In the genomic region with DNA sequence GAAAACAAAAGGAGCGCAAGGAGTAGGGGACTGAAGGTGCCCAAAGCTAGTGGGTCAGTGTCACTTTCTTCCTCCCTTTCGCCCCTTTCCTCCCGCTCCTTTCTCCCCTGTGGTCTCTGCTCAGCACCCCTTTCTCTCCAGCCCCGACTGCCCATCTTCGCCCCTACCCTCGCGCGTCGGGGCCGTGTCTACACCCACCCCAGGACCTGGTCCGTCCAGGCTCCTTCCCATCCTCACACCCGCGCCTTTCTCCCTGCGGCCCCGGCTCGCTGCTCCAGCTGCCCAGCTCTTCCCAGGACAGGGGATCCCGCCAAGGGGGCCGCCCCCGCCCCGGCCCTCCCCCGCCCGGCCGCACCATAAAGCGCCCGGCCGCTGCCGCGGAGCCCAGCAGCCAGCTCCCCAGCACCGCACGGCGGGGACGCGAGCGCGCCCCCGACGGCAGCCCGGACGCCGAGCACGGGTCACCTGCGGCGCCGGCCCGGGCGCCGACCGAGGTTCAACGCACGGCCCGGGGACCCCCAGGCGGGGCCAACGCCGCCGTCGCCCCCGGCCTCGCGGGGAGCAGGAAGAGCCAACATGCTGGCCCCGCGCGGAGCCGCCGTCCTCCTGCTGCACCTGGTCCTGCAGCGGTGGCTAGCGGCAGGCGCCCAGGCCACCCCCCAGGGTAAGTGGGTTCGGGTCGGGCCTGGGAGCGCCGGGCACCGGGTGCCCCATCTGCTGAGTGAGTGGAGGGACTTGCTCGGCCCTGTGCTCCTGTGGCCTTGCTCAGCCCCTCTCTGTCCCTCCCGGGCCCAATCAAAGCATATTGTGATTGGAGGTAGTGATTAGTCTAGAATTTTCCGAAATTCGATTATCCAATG, we compare ENCODE assay signal across 9 cellular contexts. TPM values are rescaled to one million over a fixed set of nuclear protein-coding genes. Genes with fewer than 3 reads are reported as not detected.
A peak's percentile ranks its signal among the peaks of the same experiment; 100 is the strongest.
DNase-seq lines count a peak whose midpoint lies in the region; ATAC-seq lines count a peak whose summit lies in the region.
"Had no signal": no experiment of that assay in that cellular context is flagged by ENCODE, and none has a peak within 500 bp of the region (broad histone marks: within the 10 kb centered on the region; RNA-seq: fewer than 3 reads in every experiment).

A gene (plus strand): TSS at position 387 of the 860 bp plus-strand sequence. CDS start 190 bp downstream, at position 577.

- no peak within 1 kb of the TSS for H3K27ac Mint-ChIP-seq in naive thymus-derived CD4-positive, alpha-beta T cell

- H3K4me1 Mint-ChIP-seq in naive thymus-derived CD4-positive, alpha-beta T cell = peaks cover 0 to 27% (median 18%) of the 10 kb centered on the region in 7 donors

- H3K4me1 ChIP-seq in ectodermal cell (ENCODE audit: control insufficient read depth, insufficient read depth, low read length) = no peaks in the 10 kb centered on the region
- peaks cover 0 to 11% of the 10 kb centered on the region in 2 donors for H3K4me1 ChIP-seq in naive thymus-derived CD4-positive, alpha-beta T cell (ENCODE audit: control insufficient read depth in 2 of 2, insufficient read depth in 2 of 2, low read length in 2 of 2)

- ATAC-seq in naive thymus-derived CD4-positive, alpha-beta T cell = no peak
- ATAC-seq in HG03565 (IDR thresholded peaks at IDR 0.05; ENCODE audit: unreplicated experiment) = no peak
- no peak for ATAC-seq in HG03025 (IDR thresholded peaks at IDR 0.05; ENCODE audit: low FRiP score, unreplicated experiment)

- CTCF ChIA-PET in naive thymus-derived CD4-positive, alpha-beta T cell (lab: Charles Lee) = no interaction called here

- DNase-seq in stimulated activated CD4-positive, alpha-beta T cell treated with anti-CD3 and anti-CD28 coated beads, Interleukin-4, amount 100 ng/mL, for 1 hour = peak; percentile 2
- DNase-seq in stimulated activated CD4-positive, alpha-beta T cell treated with anti-CD3 and anti-CD28 coated beads, Interleukin-2, amount 100 ng/mL, for 48 hours = no peak
- DNase-seq in naive thymus-derived CD4-positive, alpha-beta T cell = peak in 1 of 9 donors; percentile 6
- no peak for DNase-seq in NCI-H226
- no peak for DNase-seq in NCI-H187 (lab: John Stamatoyannopoulos, UW)
- DNase-seq: NCI-H1417 treated with DMSO at 0.1 percent for 48 hours had no signal

- peak within 1 kb of the TSS; percentile 52 to 81 (median 68) for H3K4me3 Mint-ChIP-seq in naive thymus-derived CD4-positive, alpha-beta T cell

- no peaks in the 10 kb centered on the region for H3K36me3 ChIP-seq in ectodermal cell (ENCODE audit: control insufficient read depth, insufficient read depth, low read length)
- H3K36me3 ChIP-seq in naive thymus-derived CD4-positive, alpha-beta T cell (ENCODE audit: control insufficient read depth in 2 of 3, insufficient read depth in 3 of 3, low read length in 3 of 3) = no peaks in the 10 kb centered on the region

- peaks cover 0 to 4% (median 0%) of the 10 kb centered on the region in 5 donors for H3K36me3 Mint-ChIP-seq in naive thymus-derived CD4-positive, alpha-beta T cell

- peaks cover 55 to 73% (median 62%) of the 10 kb centered on the region in 5 donors for H3K27me3 Mint-ChIP-seq in naive thymus-derived CD4-positive, alpha-beta T cell

- H3K27ac ChIP-seq in ectodermal cell (ENCODE audit: insufficient read depth, low read depth, low read length, poor library complexity, severe bottlenecking) = no peak within 1 kb of the TSS
- no peak within 1 kb of the TSS for H3K27ac ChIP-seq in naive thymus-derived CD4-positive, alpha-beta T cell (ENCODE audit: low read depth, low read length)

- intact Hi-C loops in naive thymus-derived CD4-positive, alpha-beta T cell (cut with micrococcal nuclease) = no loop called here

- H3K4me3 ChIP-seq in ectodermal cell (ENCODE audit: insufficient read depth, low read depth, low read length) = peak within 1 kb of the TSS; percentile 40
- H3K4me3 ChIP-seq in naive thymus-derived CD4-positive, alpha-beta T cell (ENCODE audit: low read length) = no peak within 1 kb of the TSS

- POLR2A ChIA-PET in naive thymus-derived CD4-positive, alpha-beta T cell (lab: Charles Lee) = no interaction called here

- no peaks in the 10 kb centered on the region for H3K9me3 ChIP-seq in ectodermal cell (ENCODE audit: control insufficient read depth, low read length)
- no peaks in the 10 kb centered on the region for H3K9me3 ChIP-seq in naive thymus-derived CD4-positive, alpha-beta T cell (ENCODE audit: control insufficient read depth in 2 of 3, low read length in 3 of 3)

- H3K9me3 Mint-ChIP-seq in naive thymus-derived CD4-positive, alpha-beta T cell = peaks cover 0 to 1% (median 0%) of the 10 kb centered on the region in 11 donors

- peaks cover 57% of the 10 kb centered on the region for H3K27me3 ChIP-seq in ectodermal cell (ENCODE audit: control insufficient read depth, insufficient read depth, low read length, poor library complexity, severe bottlenecking)
- H3K27me3 ChIP-seq in naive thymus-derived CD4-positive, alpha-beta T cell (ENCODE audit: control insufficient read depth in 2 of 2, insufficient read depth in 2 of 2, low read length in 2 of 2) = peaks cover 0 to 17% of the 10 kb centered on the region in 2 donors

- WGBS in ectodermal cell, 2 experiments = 4% methylated on average over 76 of the region's 76 CpGs

RNA-seq across cellular contexts. Expression of the gene that starts here (rescaled TPM):
- polyA plus RNA-seq in ectodermal cell (2013, experiment 1 of 4) = 26.7 TPM
- 34.7 TPM for polyA plus RNA-seq in ectodermal cell (2013, experiment 2 of 4)
- 28.8 TPM for polyA plus RNA-seq in ectodermal cell (2013, experiment 3 of 4)
- 34.4 TPM for polyA plus RNA-seq in ectodermal cell (2013, experiment 4 of 4)
- 1 to 10 TPM in 1 of 5 experiments, under 1 TPM in 4; 0.53 to 1.2 (median 0.65) TPM for total RNA-seq in naive thymus-derived CD4-positive, alpha-beta T cell
- polyA plus RNA-seq in naive thymus-derived CD4-positive, alpha-beta T cell = under 1 TPM in 1 of 2 donors, not detected in 1; 0.16 TPM
